7 cellular contexts compared by ENCODE assay signal in the genomic region with DNA sequence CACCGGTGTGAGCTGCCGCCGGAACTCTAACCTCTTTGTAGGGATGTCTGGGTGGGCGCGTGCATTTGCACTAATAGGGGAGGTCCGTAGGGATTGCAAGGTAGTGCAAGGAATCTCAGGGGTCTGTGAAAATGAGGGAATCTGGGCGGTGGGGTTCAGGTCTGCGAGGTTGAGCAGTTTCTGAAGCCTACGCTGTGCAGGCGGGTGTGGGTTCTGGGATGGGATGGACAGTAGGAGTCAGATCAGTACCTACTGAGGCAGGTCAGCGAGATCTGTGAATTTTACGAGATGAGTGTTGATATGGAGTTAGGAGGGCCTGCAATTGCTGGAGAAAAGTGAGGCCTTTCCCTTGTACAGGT. TPM values are rescaled to one million over a fixed set of nuclear protein-coding genes. Genes with fewer than 3 reads are reported as not detected.
DNase-seq lines count a peak whose midpoint lies in the region; ATAC-seq, FAIRE-seq and TF ChIP-seq lines count a peak whose summit lies in the region.

No MANE protein-coding gene starts in this region.

- intact Hi-C loops in testis (cut with DNase I; ENCODE audit: low total_unique reads), result loop anchor here (10.0 kb wide), 2 partner anchors 358 to 438 kb away; no protein-coding TSS in a partner anchor

- peak overlapping the region; percentile 92 for H3K4me3 Mint-ChIP-seq in activated naive CD8-positive, alpha-beta T cell treated with anti-CD3 and anti-CD28 coated beads for 36 hours

- H3K36me3 ChIP-seq in keratinocyte (ENCODE audit: control insufficient read depth in 2 of 2, extremely low read depth in 1 of 2, insufficient read depth in 2 of 2, low read length in 2 of 2) (no peaks in the 10 kb centered on the region), testis (ENCODE audit: low read depth, missing control alignments) (no peaks in the 10 kb centered on the region)

- no peaks in the 10 kb centered on the region for H3K27me3 ChIP-seq in keratinocyte (ENCODE audit: control insufficient read depth, extremely low read depth, insufficient read depth, low read length)
- H3K27me3 ChIP-seq in testis, result no peaks in the 10 kb centered on the region

- no peak for FAIRE-seq in keratinocyte (lab: Jason Lieb, UNC)

- peak overlapping the region; percentile 49 for H3K27ac ChIP-seq in keratinocyte (ENCODE audit: control insufficient read depth, insufficient read depth, low read length)
- peak overlapping the region; percentile 69 to 94 for H3K27ac ChIP-seq in testis

- H3K4me1 ChIP-seq in keratinocyte (ENCODE audit: control insufficient read depth, extremely low read depth, insufficient read depth, low read length), result peaks cover 32% of the 10 kb centered on the region
- H3K4me1 ChIP-seq in testis, result peaks cover 33% of the 10 kb centered on the region

- H3K9ac ChIP-seq in keratinocyte (ENCODE audit: control insufficient read depth, extremely low read depth, insufficient read depth, low read length), result peak overlapping the region; percentile 52

- no peaks in the 10 kb centered on the region for H3K9me1 ChIP-seq in keratinocyte (ENCODE audit: control insufficient read depth, extremely low read depth, insufficient read depth, low read length)

- ATAC-seq in HG02840 (IDR thresholded peaks at IDR 0.05; ENCODE audit: low FRiP score, unreplicated experiment) (peak; percentile 5), GM21825 (IDR thresholded peaks at IDR 0.05; ENCODE audit: unreplicated experiment) (no peak), HG02938 (IDR thresholded peaks at IDR 0.05; ENCODE audit: unreplicated experiment) (no peak)

- H3K27me3 Mint-ChIP-seq in activated naive CD8-positive, alpha-beta T cell treated with anti-CD3 and anti-CD28 coated beads for 36 hours, result no peaks in the 10 kb centered on the region

- no peak for DNase-seq in activated naive CD8-positive, alpha-beta T cell treated with anti-CD3 and anti-CD28 coated beads for 36 hours
- DNase-seq in keratinocyte (ENCODE audit: low read depth, low spot score) (no peak), testis (no peak), AG08395 (ENCODE audit: low spot score) (no peak)

- H3K9me3 Mint-ChIP-seq in activated naive CD8-positive, alpha-beta T cell treated with anti-CD3 and anti-CD28 coated beads for 36 hours, result peaks cover 2% of the 10 kb centered on the region

- no peaks in the 10 kb centered on the region for H4K20me1 ChIP-seq in keratinocyte (ENCODE audit: control insufficient read depth, extremely low read depth, insufficient read depth, low read length)

- 0% methylated on average over 12 of the region's 12 CpGs for WGBS in testis, 2 donors

- H2AFZ ChIP-seq in keratinocyte (ENCODE audit: control insufficient read depth, low read length), result peak overlapping the region; percentile 92

- TF ChIP-seq CTCF in keratinocyte (optimal IDR thresholded peaks at IDR 0.05 in 1 of 3, IDR thresholded peaks at IDR 0.05 in 1 of 3, conservative IDR thresholded peaks at IDR 0.05 in 1 of 3; ENCODE audit: extremely low read depth in 1 of 3, insufficient read depth in 2 of 3, low read length in 3 of 3), result no peak
- TF ChIP-seq CTCF in testis (IDR thresholded peaks at IDR 0.05), result no peak

- TF ChIP-seq POLR2A in testis (IDR thresholded peaks at IDR 0.05), result no peak

- peak overlapping the region; percentile 88 for H3K27ac Mint-ChIP-seq in activated naive CD8-positive, alpha-beta T cell treated with anti-CD3 and anti-CD28 coated beads for 36 hours

- H3K9me3 ChIP-seq in keratinocyte (ENCODE audit: control insufficient read depth, low read depth, low read length), result no peaks in the 10 kb centered on the region
- no peaks in the 10 kb centered on the region for H3K9me3 ChIP-seq in testis

- peak overlapping the region; percentile 99 for H3K4me2 ChIP-seq in keratinocyte (ENCODE audit: control insufficient read depth, extremely low read depth, insufficient read depth, low read depth, low read length)

- dilution Hi-C loops in keratinocyte (cut with MboI; ENCODE audit: extremely low pct_ligation_motif_present, low sequenced_read_pairs), result no loop called here

- peaks cover 39% of the 10 kb centered on the region for H3K4me1 Mint-ChIP-seq in activated naive CD8-positive, alpha-beta T cell treated with anti-CD3 and anti-CD28 coated beads for 36 hours

- H3K4me3 ChIP-seq in keratinocyte (ENCODE audit: control insufficient read depth in 2 of 3, extremely low read depth in 1 of 3, insufficient read depth in 2 of 3, low read depth in 1 of 3, low read length in 3 of 3), result peak overlapping the region; percentile 64 to 84 (median 82)
- H3K4me3 ChIP-seq in testis, result peak overlapping the region; percentile 50 to 65

- H3K79me2 ChIP-seq in keratinocyte (ENCODE audit: control insufficient read depth, insufficient read depth, low read length), result peaks cover 19% of the 10 kb centered on the region

- H3K36me3 Mint-ChIP-seq in activated naive CD8-positive, alpha-beta T cell treated with anti-CD3 and anti-CD28 coated beads for 36 hours, result no peaks in the 10 kb centered on the region

RNA-seq across cellular contexts. Expression of a gene that starts 0.9 kb away (rescaled TPM):
- total RNA-seq in activated naive CD8-positive, alpha-beta T cell treated with anti-CD3 and anti-CD28 coated beads for 36 hours, result 1 to 10 TPM; 3.8 to 4.1 TPM
- polyA plus RNA-seq in keratinocyte (32.7 to 51.3 TPM (median 39.4 TPM) in 3 replicates), testis (ENCODE audit: insufficient read depth, low read depth, low replicate concordance) (16.0 TPM)
- 6.2 TPM for polyA plus RNA-seq in keratinocyte (2011; ENCODE audit: low read depth)
- polyA plus RNA-seq in keratinocyte (2011; cell fraction: cytosol; rRNA removed), result 43.2 and 52.8 TPM in 2 replicates
- 67.9 and 80.4 TPM in 2 replicates for polyA plus RNA-seq in keratinocyte (2011; cell fraction: nucleus; rRNA removed)
- polyA plus RNA-seq in keratinocyte (2012; ENCODE audit: low replicate concordance), result 19.0 and 29.9 TPM in 2 replicates
- polyA minus RNA-seq in keratinocyte, result 29.3 to 47.8 TPM (median 40.4 TPM) in 3 replicates
- polyA minus RNA-seq in keratinocyte (2011; cell fraction: cytosol; rRNA and poly(A)+ RNA removed), result 44.1 TPM
- polyA minus RNA-seq in keratinocyte (2011; cell fraction: nucleus; rRNA and poly(A)+ RNA removed), result 30.5 and 37.5 TPM in 2 replicates
- total RNA-seq in testis, result 10 to 100 TPM; 15.9 to 19.6 TPM

RNA-seq across cellular contexts. Expression of a gene that starts 13.6 kb away (rescaled TPM):
- 100 to 1,000 TPM; 260 to 271 TPM for total RNA-seq in activated naive CD8-positive, alpha-beta T cell treated with anti-CD3 and anti-CD28 coated beads for 36 hours
- polyA plus RNA-seq in keratinocyte, result 149 to 174 TPM (median 154 TPM) in 3 replicates
- polyA plus RNA-seq in keratinocyte (2011; ENCODE audit: low read depth), result 53.8 TPM
- 129 and 146 TPM in 2 replicates for polyA plus RNA-seq in keratinocyte (2011; cell fraction: cytosol; rRNA removed)
- 70.7 and 85.4 TPM in 2 replicates for polyA plus RNA-seq in keratinocyte (2011; cell fraction: nucleus; rRNA removed)
- 109 and 138 TPM in 2 replicates for polyA plus RNA-seq in keratinocyte (2012; ENCODE audit: low replicate concordance)
- 86.9 to 195 TPM (median 104 TPM) in 3 replicates for polyA minus RNA-seq in keratinocyte
- polyA minus RNA-seq in keratinocyte (2011; cell fraction: cytosol; rRNA and poly(A)+ RNA removed), result 49.5 TPM
- 10.3 and 18.0 TPM in 2 replicates for polyA minus RNA-seq in keratinocyte (2011; cell fraction: nucleus; rRNA and poly(A)+ RNA removed)
- total RNA-seq in testis, result 100 to 1,000 TPM in 1 of 2 donors, 10 to 100 TPM in 1; 87.1 to 115 TPM
- 102 TPM for polyA plus RNA-seq in testis (ENCODE audit: insufficient read depth, low read depth, low replicate concordance)

RNA-seq across cellular contexts. Expression of a gene that starts 20.1 kb away (rescaled TPM):
- total RNA-seq in activated naive CD8-positive, alpha-beta T cell treated with anti-CD3 and anti-CD28 coated beads for 36 hours, result 10 to 100 TPM; 24.3 to 25.4 TPM
- 18.6 to 27.0 TPM (median 20.7 TPM) in 3 replicates for polyA plus RNA-seq in keratinocyte
- polyA plus RNA-seq in keratinocyte (2011; ENCODE audit: low read depth), result 7.3 TPM
- 6.6 and 8.7 TPM in 2 replicates for polyA plus RNA-seq in keratinocyte (2011; cell fraction: cytosol; rRNA removed)
- polyA plus RNA-seq in keratinocyte (2011; cell fraction: nucleus; rRNA removed), result 40.9 and 44.2 TPM in 2 replicates
- 12.0 and 19.7 TPM in 2 replicates for polyA plus RNA-seq in keratinocyte (2012; ENCODE audit: low replicate concordance)
- 27.8 to 50.9 TPM (median 29.3 TPM) in 3 replicates for polyA minus RNA-seq in keratinocyte
- 8.1 TPM for polyA minus RNA-seq in keratinocyte (2011; cell fraction: cytosol; rRNA and poly(A)+ RNA removed)
- polyA minus RNA-seq in keratinocyte (2011; cell fraction: nucleus; rRNA and poly(A)+ RNA removed), result 32.5 and 39.8 TPM in 2 replicates
- 10 to 100 TPM; 27.6 to 33.1 TPM for total RNA-seq in testis
- polyA plus RNA-seq in testis (ENCODE audit: insufficient read depth, low read depth, low replicate concordance), result 41.4 TPM

RNA-seq across cellular contexts. Expression of a gene that starts 36.8 kb away (rescaled TPM):
- 100 to 1,000 TPM in 1 of 2 experiments, 10 to 100 TPM in 1; 92.8 to 113 TPM for total RNA-seq in activated naive CD8-positive, alpha-beta T cell treated with anti-CD3 and anti-CD28 coated beads for 36 hours
- polyA plus RNA-seq in keratinocyte (9.4 to 14.6 TPM (median 14.5 TPM) in 3 replicates), testis (ENCODE audit: insufficient read depth, low read depth, low replicate concordance) (25.5 TPM)
- 8.3 TPM for polyA plus RNA-seq in keratinocyte (2011; ENCODE audit: low read depth)
- polyA plus RNA-seq in keratinocyte (2011; cell fraction: cytosol; rRNA removed), result 5.1 and 7.0 TPM in 2 replicates
- 27.6 and 30.3 TPM in 2 replicates for polyA plus RNA-seq in keratinocyte (2011; cell fraction: nucleus; rRNA removed)
- polyA plus RNA-seq in keratinocyte (2012; ENCODE audit: low replicate concordance), result 10.5 and 16.2 TPM in 2 replicates
- 5.7 to 16.3 TPM (median 16.1 TPM) in 3 replicates for polyA minus RNA-seq in keratinocyte
- 4.0 TPM for polyA minus RNA-seq in keratinocyte (2011; cell fraction: cytosol; rRNA and poly(A)+ RNA removed)
- polyA minus RNA-seq in keratinocyte (2011; cell fraction: nucleus; rRNA and poly(A)+ RNA removed), result 7.4 and 11.3 TPM in 2 replicates
- 10 to 100 TPM; 32.3 to 57.2 TPM for total RNA-seq in testis

RNA-seq across cellular contexts. Expression of a gene that starts 44.1 kb away (rescaled TPM):
- total RNA-seq in activated naive CD8-positive, alpha-beta T cell treated with anti-CD3 and anti-CD28 coated beads for 36 hours, result 100 to 1,000 TPM; 264 to 289 TPM
- 339 to 414 TPM (median 356 TPM) in 3 replicates for polyA plus RNA-seq in keratinocyte
- 109 TPM for polyA plus RNA-seq in keratinocyte (2011; ENCODE audit: low read depth)
- 235 and 294 TPM in 2 replicates for polyA plus RNA-seq in keratinocyte (2011; cell fraction: cytosol; rRNA removed)
- polyA plus RNA-seq in keratinocyte (2011; cell fraction: nucleus; rRNA removed), result 447 and 511 TPM in 2 replicates
- polyA plus RNA-seq in keratinocyte (2012; ENCODE audit: low replicate concordance), result 197 and 386 TPM in 2 replicates
- 460 to 537 TPM (median 484 TPM) in 3 replicates for polyA minus RNA-seq in keratinocyte
- 296 TPM for polyA minus RNA-seq in keratinocyte (2011; cell fraction: cytosol; rRNA and poly(A)+ RNA removed)
- 417 and 614 TPM in 2 replicates for polyA minus RNA-seq in keratinocyte (2011; cell fraction: nucleus; rRNA and poly(A)+ RNA removed)
- total RNA-seq in testis, result 100 to 1,000 TPM; 171 to 186 TPM
- polyA plus RNA-seq in testis (ENCODE audit: insufficient read depth, low read depth, low replicate concordance), result 229 TPM
